Comparison of ENCODE assay signal across 1 cellular context in genomic region chr20:10376271-10377075, GRCh38.
A peak's percentile ranks its signal among the peaks of the same experiment; 100 is the strongest.
TF ChIP-seq lines count a peak whose summit lies in the region.

No MANE protein-coding gene starts in this region.

TF ChIP-seq in endothelial cell of umbilical vein, 7 proteins besides CTCF, POLR2A, EP300 and RAD21 (continued from another document):
- TF ChIP-seq POLR2AphosphoS5 (IDR thresholded peaks at IDR 0.05; ENCODE audit: insufficient read depth, low read depth, low read length) (peak; percentile 57), FOS (IDR thresholded peaks at IDR 0.05; ENCODE audit: borderline replicate concordance, insufficient read depth, low read length) (peak; percentile 94), JUN (IDR thresholded peaks at IDR 0.05; ENCODE audit: borderline replicate concordance, insufficient read depth, insufficient read length, low read depth) (peak; percentile 91), MAX (IDR thresholded peaks at IDR 0.05; ENCODE audit: insufficient read depth, insufficient read length) (peak; percentile 75), GATA2 (IDR thresholded peaks at IDR 0.05; ENCODE audit: insufficient read depth, insufficient read length, low read depth, low read length) (peak; percentile 69), EZH2 (IDR thresholded peaks at IDR 0.05; ENCODE audit: borderline replicate concordance, low read depth, low read length, severe bottlenecking) (no peak)
